21 cellular contexts compared by ENCODE assay signal in the genomic region with DNA sequence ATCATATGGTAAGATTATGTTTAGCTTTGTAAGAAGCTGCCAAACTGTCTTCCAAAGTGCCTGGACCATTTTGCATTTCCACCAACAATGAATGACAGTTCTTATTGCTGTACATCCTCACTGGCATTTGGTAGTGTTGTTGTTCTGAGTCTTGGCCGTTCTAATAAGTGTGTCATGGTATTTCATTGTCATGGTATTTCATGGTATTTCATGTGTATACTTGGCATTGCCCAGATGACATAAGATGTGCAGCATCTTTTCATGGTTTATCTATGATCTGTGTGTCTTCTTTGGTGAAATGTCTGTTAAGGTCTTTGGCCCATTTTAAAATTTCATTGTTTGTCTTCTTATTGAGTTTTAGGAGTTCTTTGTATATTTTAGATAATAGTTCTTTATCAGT.
A peak's percentile ranks its signal among the peaks of the same experiment; 100 is the strongest.
DNase-seq lines count a peak whose midpoint lies in the region; ATAC-seq, FAIRE-seq and TF ChIP-seq lines count a peak whose summit lies in the region.
"Had no signal": no experiment of that assay in that cellular context is flagged by ENCODE, and none has a peak within 500 bp of the region (broad histone marks: within the 10 kb centered on the region; RNA-seq: fewer than 3 reads in every experiment).

No MANE protein-coding gene starts in this region.

- H3K4me3 Mint-ChIP-seq in stimulated activated naive CD8-positive, alpha-beta T cell treated with anti-CD3 and anti-CD28 coated beads, Interleukin-15, Interleukin-2, amounts not matched to agents 100 ng/mL and 50 ng/mL, for 24 hours: no peak overlapping the region
- H3K4me3 Mint-ChIP-seq in central memory CD8-positive, alpha-beta T cell: peak overlapping the region; percentile 60
- no peak overlapping the region for H3K4me3 Mint-ChIP-seq in WTC11
- H3K4me3 Mint-ChIP-seq: activated CD4-positive, alpha-beta memory T cell treated with anti-CD3 and anti-CD28 coated beads for 36 hours; nephron progenitor cell had no signal

- H3K9me3 Mint-ChIP-seq in stimulated activated naive CD8-positive, alpha-beta T cell treated with anti-CD3 and anti-CD28 coated beads, Interleukin-15, Interleukin-2, amounts not matched to agents 100 ng/mL and 50 ng/mL, for 24 hours: no peaks in the 10 kb centered on the region
- H3K9me3 Mint-ChIP-seq in central memory CD8-positive, alpha-beta T cell: no peaks in the 10 kb centered on the region
- 0 out of 2 replicates have a peak, but pooled peaks cover 4% of the 10 kb centered on the region for H3K9me3 Mint-ChIP-seq in WTC11
- H3K9me3 Mint-ChIP-seq: activated CD4-positive, alpha-beta memory T cell treated with anti-CD3 and anti-CD28 coated beads for 36 hours had no signal

- BruUV-seq in Panc1 (replicated peaks; lab: Mats Ljungman, UMichigan): no TSS peak

- CTCF ChIA-PET in Panc1 (lab: Charles Lee): no interaction called here
- CTCF ChIA-PET in WTC11 (lab: Charles Lee): no interaction called here

- no peak for TF ChIP-seq CTCF in Panc1 (IDR thresholded peaks at IDR 0.05)
- TF ChIP-seq CTCF in WTC11 (IDR thresholded peaks at IDR 0.05): no peak

- H3K27ac ChIP-seq in Panc1 (ENCODE audit: low read length): peak overlapping the region; percentile 90
- H3K27ac ChIP-seq: dorsolateral prefrontal cortex, sigmoid colon, uterus had no signal

- ATAC-seq in stimulated activated naive CD8-positive, alpha-beta T cell treated with anti-CD3 and anti-CD28 coated beads, Interleukin-15, Interleukin-2, amounts not matched to agents 100 U/mL and 50 U/mL, for 24 hours: no peak
- ATAC-seq in Panc1 (no peak), WTC11 (no peak)
- no peak for ATAC-seq in central memory CD8-positive, alpha-beta T cell (replicated peaks; ENCODE audit: extremely low read depth, poor library complexity, severe bottlenecking)
- ATAC-seq: left lung had no signal

- no peaks in the 10 kb centered on the region for H3K36me3 ChIP-seq in Panc1 (ENCODE audit: control insufficient read depth, insufficient read depth, low read length)
- H3K36me3 ChIP-seq: left lung, sigmoid colon, uterus had no signal

- peak overlapping the region; percentile 2 for H3K27ac Mint-ChIP-seq in stimulated activated naive CD8-positive, alpha-beta T cell treated with anti-CD3 and anti-CD28 coated beads, Interleukin-15, Interleukin-2, amounts not matched to agents 100 ng/mL and 50 ng/mL, for 24 hours
- H3K27ac Mint-ChIP-seq in central memory CD8-positive, alpha-beta T cell (ENCODE audit: low read depth): peak overlapping the region; percentile 9
- H3K27ac Mint-ChIP-seq in WTC11: no peak overlapping the region
- H3K27ac Mint-ChIP-seq: activated CD4-positive, alpha-beta memory T cell treated with anti-CD3 and anti-CD28 coated beads for 36 hours; nephron progenitor cell had no signal

- FAIRE-seq in RCC 7860 (lab: Jason Lieb, UNC): no peak
- FAIRE-seq: GM19239 had no signal

- in situ Hi-C loops in Panc1 (cut with HindIII; ENCODE audit: low pct_unique_long_range_greater_than_20kb, low sequenced_read_pairs): no loop called here

- H3K4me1 ChIP-seq in Panc1 (ENCODE audit: control insufficient read depth, insufficient read depth, low read length): peaks cover 11% of the 10 kb centered on the region
- H3K4me1 ChIP-seq: sigmoid colon, uterus had no signal

- peaks cover 84% of the 10 kb centered on the region for H3K4me1 Mint-ChIP-seq in stimulated activated naive CD8-positive, alpha-beta T cell treated with anti-CD3 and anti-CD28 coated beads, Interleukin-15, Interleukin-2, amounts not matched to agents 100 ng/mL and 50 ng/mL, for 24 hours (ENCODE audit: low read depth)
- peaks cover 59% of the 10 kb centered on the region for H3K4me1 Mint-ChIP-seq in central memory CD8-positive, alpha-beta T cell
- peaks cover 7% of the 10 kb centered on the region for H3K4me1 Mint-ChIP-seq in WTC11
- H3K4me1 Mint-ChIP-seq: nephron progenitor cell had no signal

- no peak for DNase-seq in stimulated activated naive CD8-positive, alpha-beta T cell treated with anti-CD3 and anti-CD28 coated beads, Interleukin-15, Interleukin-2, amounts not matched to agents 100 U/mL and 50 U/mL, for 24 hours
- DNase-seq in Panc1 (ENCODE audit: low read depth, low spot score) (no peak), RCC 7860 (ENCODE audit: low spot score) (no peak), NCI-H187 (lab: John Stamatoyannopoulos, UW) (no peak), WTC11 (ENCODE audit: low spot score) (no peak), NOMO-1 treated with DMSO at 0.1 percent for 48 hours (lab: John Stamatoyannopoulos, UW; ENCODE audit: unreplicated experiment) (no peak)
- no peak for DNase-seq in central memory CD8-positive, alpha-beta T cell (ENCODE audit: low spot score in 2 of 2)
- DNase-seq: activated CD4-positive, alpha-beta memory T cell treated with anti-CD3 and anti-CD28 coated beads for 36 hours; activated naive CD4-positive, alpha-beta T cell treated with Interleukin-2 at 50 U/mL for 16 hours; activated T-cell treated with anti-CD3 and anti-CD28 coated beads, Interleukin-2, amount 50 U/mL, for 1 hour; dorsolateral prefrontal cortex; left lung; NCI-H2171; NCI-H524; nephron progenitor cell; posterior cingulate gyrus; Right ventricle myocardium superior; sigmoid colon; uterus had no signal

- POLR2A ChIA-PET in Panc1 (lab: Charles Lee): interaction anchor here (0.6 kb wide), 1 partner anchor 128 kb away, joined by 7 read pairs; no protein-coding TSS in a partner anchor
- POLR2A ChIA-PET in WTC11 (lab: Charles Lee): no interaction called here

- no peaks in the 10 kb centered on the region for H3K27me3 Mint-ChIP-seq in stimulated activated naive CD8-positive, alpha-beta T cell treated with anti-CD3 and anti-CD28 coated beads, Interleukin-15, Interleukin-2, amounts not matched to agents 100 ng/mL and 50 ng/mL, for 24 hours
- H3K27me3 Mint-ChIP-seq in central memory CD8-positive, alpha-beta T cell: no peaks in the 10 kb centered on the region
- H3K27me3 Mint-ChIP-seq in WTC11 (ENCODE audit: low read depth): no peaks in the 10 kb centered on the region
- H3K27me3 Mint-ChIP-seq: activated CD4-positive, alpha-beta memory T cell treated with anti-CD3 and anti-CD28 coated beads for 36 hours had no signal

- H3K27me3 ChIP-seq in Panc1 (ENCODE audit: control insufficient read depth, insufficient read depth, low read length): no peaks in the 10 kb centered on the region
- H3K27me3 ChIP-seq: dorsolateral prefrontal cortex, left lung, sigmoid colon, uterus had no signal

- H3K36me3 Mint-ChIP-seq in stimulated activated naive CD8-positive, alpha-beta T cell treated with anti-CD3 and anti-CD28 coated beads, Interleukin-15, Interleukin-2, amounts not matched to agents 100 ng/mL and 50 ng/mL, for 24 hours (ENCODE audit: low read depth): no peaks in the 10 kb centered on the region
- peaks cover 15% of the 10 kb centered on the region for H3K36me3 Mint-ChIP-seq in central memory CD8-positive, alpha-beta T cell (ENCODE audit: insufficient read depth)
- H3K36me3 Mint-ChIP-seq in WTC11: no peaks in the 10 kb centered on the region
- H3K36me3 Mint-ChIP-seq: activated CD4-positive, alpha-beta memory T cell treated with anti-CD3 and anti-CD28 coated beads for 36 hours had no signal

- no peak overlapping the region for H3K4me3 ChIP-seq in Panc1 (ENCODE audit: low read depth in 2 of 2, low read length in 2 of 2)
- H3K4me3 ChIP-seq: dorsolateral prefrontal cortex, left lung, sigmoid colon, uterus had no signal

- H3K9me3 ChIP-seq in Panc1 (ENCODE audit: control insufficient read depth, insufficient read depth, low read depth, low read length): peaks cover 2% of the 10 kb centered on the region; the same call in 1 of the 2 replicates
- H3K9me3 ChIP-seq: left lung, sigmoid colon, uterus had no signal

- intact Hi-C loops in Panc1 (cut with micrococcal nuclease; ENCODE audit: unreplicated experiment): no loop called here

TF ChIP-seq in WTC11, 78 proteins besides CTCF, POLR2A, EP300 and RAD21 (continues in another document):
- TF ChIP-seq ZNF416 (CRISPR knock-in tag; IDR thresholded peaks at IDR 0.05) (no peak), ZNF396 (CRISPR knock-in tag; IDR thresholded peaks at IDR 0.05; ENCODE audit: borderline replicate concordance) (no peak), MYBL2 (CRISPR knock-in tag; IDR thresholded peaks at IDR 0.05) (no peak)
- TF ChIP-seq, protein P1, sequence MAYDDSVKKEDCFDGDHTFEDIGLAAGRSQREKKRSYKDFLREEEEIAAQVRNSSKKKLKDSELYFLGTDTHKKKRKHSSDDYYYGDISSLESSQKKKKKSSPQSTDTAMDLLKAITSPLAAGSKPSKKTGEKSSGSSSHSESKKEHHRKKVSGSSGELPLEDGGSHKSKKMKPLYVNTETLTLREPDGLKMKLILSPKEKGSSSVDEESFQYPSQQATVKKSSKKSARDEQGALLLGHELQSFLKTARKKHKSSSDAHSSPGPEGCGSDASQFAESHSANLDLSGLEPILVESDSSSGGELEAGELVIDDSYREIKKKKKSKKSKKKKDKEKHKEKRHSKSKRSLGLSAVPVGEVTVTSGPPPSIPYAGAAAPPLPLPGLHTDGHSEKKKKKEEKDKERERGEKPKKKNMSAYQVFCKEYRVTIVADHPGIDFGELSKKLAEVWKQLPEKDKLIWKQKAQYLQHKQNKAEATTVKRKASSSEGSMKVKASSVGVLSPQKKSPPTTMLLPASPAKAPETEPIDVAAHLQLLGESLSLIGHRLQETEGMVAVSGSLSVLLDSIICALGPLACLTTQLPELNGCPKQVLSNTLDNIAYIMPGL (CRISPR knock-in tag; IDR thresholded peaks at IDR 0.05): no peak
- TF ChIP-seq, protein P2, sequence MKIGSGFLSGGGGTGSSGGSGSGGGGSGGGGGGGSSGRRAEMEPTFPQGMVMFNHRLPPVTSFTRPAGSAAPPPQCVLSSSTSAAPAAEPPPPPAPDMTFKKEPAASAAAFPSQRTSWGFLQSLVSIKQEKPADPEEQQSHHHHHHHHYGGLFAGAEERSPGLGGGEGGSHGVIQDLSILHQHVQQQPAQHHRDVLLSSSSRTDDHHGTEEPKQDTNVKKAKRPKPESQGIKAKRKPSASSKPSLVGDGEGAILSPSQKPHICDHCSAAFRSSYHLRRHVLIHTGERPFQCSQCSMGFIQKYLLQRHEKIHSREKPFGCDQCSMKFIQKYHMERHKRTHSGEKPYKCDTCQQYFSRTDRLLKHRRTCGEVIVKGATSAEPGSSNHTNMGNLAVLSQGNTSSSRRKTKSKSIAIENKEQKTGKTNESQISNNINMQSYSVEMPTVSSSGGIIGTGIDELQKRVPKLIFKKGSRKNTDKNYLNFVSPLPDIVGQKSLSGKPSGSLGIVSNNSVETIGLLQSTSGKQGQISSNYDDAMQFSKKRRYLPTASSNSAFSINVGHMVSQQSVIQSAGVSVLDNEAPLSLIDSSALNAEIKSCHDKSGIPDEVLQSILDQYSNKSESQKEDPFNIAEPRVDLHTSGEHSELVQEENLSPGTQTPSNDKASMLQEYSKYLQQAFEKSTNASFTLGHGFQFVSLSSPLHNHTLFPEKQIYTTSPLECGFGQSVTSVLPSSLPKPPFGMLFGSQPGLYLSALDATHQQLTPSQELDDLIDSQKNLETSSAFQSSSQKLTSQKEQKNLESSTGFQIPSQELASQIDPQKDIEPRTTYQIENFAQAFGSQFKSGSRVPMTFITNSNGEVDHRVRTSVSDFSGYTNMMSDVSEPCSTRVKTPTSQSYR (CRISPR knock-in tag; IDR thresholded peaks at IDR 0.05): no peak
